12 cellular contexts compared by ENCODE assay signal in the genomic region with DNA sequence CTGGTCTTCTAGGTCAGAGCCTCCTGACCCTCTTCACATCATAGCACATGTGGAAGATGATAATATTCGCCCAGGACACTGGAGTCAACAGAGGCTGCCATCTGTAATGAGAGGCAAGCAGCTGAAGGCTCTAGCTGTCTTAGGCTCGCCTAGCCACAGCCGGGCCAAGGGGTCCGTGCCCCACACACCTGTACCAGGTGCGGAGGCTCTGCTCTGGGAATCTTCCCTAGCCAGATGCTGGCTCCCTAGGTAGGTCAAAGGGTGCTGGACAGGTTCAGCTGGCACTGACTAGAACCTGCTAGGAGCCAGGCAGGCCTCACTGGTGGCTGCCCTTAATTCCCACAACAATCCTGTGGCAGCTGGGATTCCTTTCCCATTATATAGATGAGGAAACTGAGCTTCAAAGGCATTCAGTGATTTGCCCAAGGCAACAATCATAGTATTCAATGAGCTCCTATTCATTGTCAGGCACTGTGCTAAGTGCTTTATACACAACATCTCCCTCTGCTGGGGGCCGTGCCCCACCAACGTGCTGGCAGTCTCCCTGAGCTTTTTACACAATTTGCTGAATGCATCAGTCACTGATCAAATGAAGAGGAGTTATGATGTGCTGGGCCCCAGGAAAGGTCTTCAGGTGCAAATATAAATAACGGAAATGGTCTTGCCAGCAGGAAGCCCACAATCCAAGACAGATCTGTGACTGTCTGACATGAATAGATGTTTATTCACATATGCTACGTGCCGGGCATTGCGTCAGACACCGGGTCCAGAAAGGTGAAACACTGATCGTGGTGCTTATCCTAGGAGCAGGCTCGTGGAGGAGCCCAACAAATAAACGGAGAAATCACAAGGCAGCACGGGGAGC. TPM values are rescaled to one million over a fixed set of nuclear protein-coding genes. Genes with fewer than 3 reads are reported as not detected.
DNase-seq lines count a peak whose midpoint lies in the region; ATAC-seq and TF ChIP-seq lines count a peak whose summit lies in the region.
"Had no signal": no experiment of that assay in that cellular context is flagged by ENCODE, and none has a peak within 500 bp of the region (broad histone marks: within the 10 kb centered on the region; RNA-seq: fewer than 3 reads in every experiment).

No MANE protein-coding gene starts in this region.

- no peaks in the 10 kb centered on the region; the same call in 1 of the 2 replicates for H3K27me3 ChIP-seq in SK-N-SH (ENCODE audit: insufficient read depth)
- no peaks in the 10 kb centered on the region for H3K27me3 ChIP-seq in SJCRH30
- no peaks in the 10 kb centered on the region for H3K27me3 ChIP-seq in effector memory CD4-positive, alpha-beta T cell (replicated peaks; ENCODE audit: control insufficient read depth, insufficient read depth, low read length, poor library complexity, severe bottlenecking)
- H3K27me3 ChIP-seq: gastroesophageal sphincter had no signal

- no peaks in the 10 kb centered on the region for H3K79me2 ChIP-seq in SK-N-SH (ENCODE audit: insufficient read depth)

- H4K20me1 ChIP-seq in SK-N-SH (ENCODE audit: insufficient read depth): no peaks in the 10 kb centered on the region

- in situ Hi-C loops in G401 (cut with HindIII; ENCODE audit: low sequenced_read_pairs): no loop called here

- H2AFZ ChIP-seq in SK-N-SH (ENCODE audit: low read depth): no peak overlapping the region

- TF ChIP-seq CTCF in AG10803 (conservative IDR thresholded peaks at IDR 0.05; ENCODE audit: low read length) (peak; percentile 34), SK-N-SH (IDR thresholded peaks at IDR 0.05) (no peak)

- H3K9me2 ChIP-seq in SK-N-SH: no peaks in the 10 kb centered on the region

- POLR2A ChIA-PET in SK-N-SH (lab: Yijun Ruan, JAX): no interaction called here

- H3K36me3 ChIP-seq in SK-N-SH (replicated peaks in 1 of 2; ENCODE audit: control insufficient read depth in 1 of 2, insufficient read depth in 2 of 2, low read length in 1 of 2) (no peaks in the 10 kb centered on the region), SJCRH30 (no peaks in the 10 kb centered on the region)
- H3K36me3 ChIP-seq in effector memory CD4-positive, alpha-beta T cell (ENCODE audit: control insufficient read depth, insufficient read depth, low read length): no peaks in the 10 kb centered on the region
- H3K36me3 ChIP-seq: neutrophil had no signal

- DNase-seq in AG10803 (ENCODE audit: low read depth) (no peak), G401 (ENCODE audit: low spot score) (peak; percentile 62), NCI-H69 (lab: John Stamatoyannopoulos, UW) (peak; percentile 38), erythroblast (lab: John Stamatoyannopoulos, UW) (peak; percentile 18 to 23), SK-N-SH (no peak), SJCRH30 (no peak)
- no peak for DNase-seq in effector memory CD4-positive, alpha-beta T cell
- DNase-seq: activated naive CD8-positive, alpha-beta T cell treated with anti-CD3 and anti-CD28 coated beads, Interleukin-2, amount 10 ng/mL, durations not matched to agents 7 days and 5 days; stimulated activated naive CD4-positive, alpha-beta T cell had no signal

- no peak for ATAC-seq in GM21423 (IDR thresholded peaks at IDR 0.05; ENCODE audit: unreplicated experiment)
- ATAC-seq: gastroesophageal sphincter had no signal

- TF ChIP-seq EP300 in SK-N-SH (IDR thresholded peaks at IDR 0.05; ENCODE audit: borderline replicate concordance in 1 of 2, low read depth in 1 of 2, low read length in 1 of 2): no peak

- H3K9ac ChIP-seq in SK-N-SH: no peak overlapping the region

- no peak for TF ChIP-seq POLR2A in erythroblast (IDR thresholded peaks at IDR 0.05; ENCODE audit: low read length)

- no peaks in the 10 kb centered on the region for H3F3A ChIP-seq in SK-N-SH (replicated peaks; ENCODE audit: insufficient read depth)

- no peak overlapping the region for H3K4me3 ChIP-seq in AG10803 (ENCODE audit: low read length)
- no peak overlapping the region for H3K4me3 ChIP-seq in SK-N-SH (ENCODE audit: low read depth in 2 of 2, low read length in 1 of 2)
- H3K4me3 ChIP-seq in SJCRH30: no peak overlapping the region
- H3K4me3 ChIP-seq in effector memory CD4-positive, alpha-beta T cell (ENCODE audit: insufficient read depth, low read depth, low read length, poor library complexity, severe bottlenecking): no peak overlapping the region
- H3K4me3 ChIP-seq: gastroesophageal sphincter had no signal

- no peak overlapping the region for H3K4me2 ChIP-seq in SK-N-SH

- CTCF ChIA-PET in SK-N-SH (lab: Yijun Ruan, JAX): interaction anchor here (0.7 to 1.7 kb wide), 3 partner anchors 10 to 945 kb away, joined by 3 to 8 read pairs (median 3); no protein-coding TSS in a partner anchor

- 42% methylated on average over 15 of the region's 16 CpGs for WGBS in SK-N-SH (ENCODE audit: low lambda C conversion rate)

- H3K4me1 ChIP-seq in SK-N-SH (ENCODE audit: control insufficient read depth in 1 of 2, insufficient read depth in 2 of 2, low read depth in 1 of 2, low read length in 1 of 2): no peaks in the 10 kb centered on the region
- no peaks in the 10 kb centered on the region for H3K4me1 ChIP-seq in SJCRH30
- no peaks in the 10 kb centered on the region for H3K4me1 ChIP-seq in effector memory CD4-positive, alpha-beta T cell (ENCODE audit: control insufficient read depth, insufficient read depth, low read length, poor library complexity, severe bottlenecking)
- H3K4me1 ChIP-seq: gastroesophageal sphincter had no signal

- H3K9me3 ChIP-seq in SK-N-SH (no peaks in the 10 kb centered on the region), SJCRH30 (replicated peaks) (no peaks in the 10 kb centered on the region)
- H3K9me3 ChIP-seq in effector memory CD4-positive, alpha-beta T cell (ENCODE audit: control insufficient read depth, low read length): no peaks in the 10 kb centered on the region
- H3K9me3 ChIP-seq: gastroesophageal sphincter, neutrophil had no signal

- H3K27ac ChIP-seq in SK-N-SH (ENCODE audit: low read depth in 2 of 2, low read length in 1 of 2) (no peak overlapping the region), SJCRH30 (no peak overlapping the region)
- no peak overlapping the region for H3K27ac ChIP-seq in effector memory CD4-positive, alpha-beta T cell (ENCODE audit: insufficient read depth, low read length, poor library complexity, severe bottlenecking)
- H3K27ac ChIP-seq: gastroesophageal sphincter, neutrophil had no signal

- no peak for TF ChIP-seq RAD21 in SK-N-SH (IDR thresholded peaks at IDR 0.05; ENCODE audit: low read length)

TF ChIP-seq in SK-N-SH, 30 proteins besides CTCF, POLR2A, EP300 and RAD21:
- TF ChIP-seq, protein P1, sequence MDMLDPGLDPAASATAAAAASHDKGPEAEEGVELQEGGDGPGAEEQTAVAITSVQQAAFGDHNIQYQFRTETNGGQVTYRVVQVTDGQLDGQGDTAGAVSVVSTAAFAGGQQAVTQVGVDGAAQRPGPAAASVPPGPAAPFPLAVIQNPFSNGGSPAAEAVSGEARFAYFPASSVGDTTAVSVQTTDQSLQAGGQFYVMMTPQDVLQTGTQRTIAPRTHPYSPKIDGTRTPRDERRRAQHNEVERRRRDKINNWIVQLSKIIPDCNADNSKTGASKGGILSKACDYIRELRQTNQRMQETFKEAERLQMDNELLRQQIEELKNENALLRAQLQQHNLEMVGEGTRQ (IDR thresholded peaks at IDR 0.05; ENCODE audit: borderline replicate concordance, low read depth, low read length): no peak
- TF ChIP-seq EZH2phosphoT487 (IDR thresholded peaks at IDR 0.05; ENCODE audit: borderline replicate concordance, low read depth): no peak
- TF ChIP-seq GATA2 (CRISPR knock-in tag; IDR thresholded peaks at IDR 0.05): no peak
- no peak for TF ChIP-seq MXI1 (IDR thresholded peaks at IDR 0.05; ENCODE audit: low read depth, low read length)

RNA-seq across cellular contexts. Expression of a gene that starts 58.0 kb away (rescaled TPM):
- total RNA-seq in G401 (2014; rRNA removed; shearing (Covaris generic)): 21.8 and 37.9 TPM in 2 replicates
- polyA plus RNA-seq in SK-N-SH (2012; rRNA removed): 3.8 and 5.3 TPM in 2 replicates
- polyA plus RNA-seq in SK-N-SH (2012; cell fraction: cytosol; rRNA removed): 4.6 and 5.0 TPM in 2 replicates
- 5.8 and 10.6 TPM in 2 replicates for polyA plus RNA-seq in SK-N-SH (2012; cell fraction: nucleus; rRNA removed)
- 28.3 and 32.5 TPM in 2 replicates for total RNA-seq in SJCRH30 (2014; rRNA removed; shearing (Covaris generic))

Comparison
In these comparisons a context has a peak if more than half of its experiments do, and no peak if none do; other contexts are left out.
1. DNase-seq: peak in G401 (single experiment), NCI-H69 (single experiment) and erythroblast (2 of 2); none in AG10803 (single experiment), SK-N-SH (single experiment), SJCRH30 (0 of 2) and effector memory CD4-positive, alpha-beta T cell (0 of 3).